ENCODE assay signal across 15 cellular contexts in the genomic region with DNA sequence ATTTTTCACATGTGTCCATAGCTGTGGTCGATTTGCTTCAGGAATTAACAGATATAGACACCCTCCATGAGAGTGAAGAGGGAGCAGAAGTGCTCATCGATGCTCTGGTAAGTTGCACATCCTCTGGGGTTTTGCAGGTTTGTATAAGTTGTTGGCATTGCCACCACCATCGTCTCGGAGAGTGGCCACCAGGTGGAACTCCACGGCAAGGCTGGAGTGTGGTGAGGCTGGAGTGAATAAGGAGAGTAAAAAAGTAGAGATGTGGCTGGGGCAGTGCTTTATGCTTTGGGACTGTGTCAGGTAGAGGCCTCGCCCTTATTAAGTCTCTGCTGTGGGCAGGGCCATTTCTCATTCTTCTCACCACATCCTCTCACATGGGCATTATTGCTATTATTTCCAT.
DNase-seq lines count a peak whose midpoint lies in the region; ATAC-seq and TF ChIP-seq lines count a peak whose summit lies in the region.
"Had no signal": no experiment of that assay in that cellular context is flagged by ENCODE, and none has a peak within 500 bp of the region (broad histone marks: within the 10 kb centered on the region; RNA-seq: fewer than 3 reads in every experiment).

No MANE protein-coding gene starts in this region.

- ATAC-seq in HG02973 (IDR thresholded peaks at IDR 0.05; ENCODE audit: unreplicated experiment) = no peak
- ATAC-seq in GM18907 (IDR thresholded peaks at IDR 0.05; ENCODE audit: unreplicated experiment) = no peak
- ATAC-seq: gastroesophageal sphincter, Panc1 had no signal

- H3K9me3 Mint-ChIP-seq in activated CD4-positive, alpha-beta memory T cell treated with anti-CD3 and anti-CD28 coated beads, Interleukin-2, amount 10 ng/mL, durations not matched to agents 7 days and 5 days = no peaks in the 10 kb centered on the region
- H3K9me3 Mint-ChIP-seq in activated CD4-positive, alpha-beta memory T cell treated with anti-CD3 and anti-CD28 coated beads for 36 hours = no peaks in the 10 kb centered on the region
- H3K9me3 Mint-ChIP-seq in neural progenitor cell = no peaks in the 10 kb centered on the region
- H3K9me3 Mint-ChIP-seq: T-helper 2 cell treated with Interferon-gamma antibody and Interleukin-4, amounts not matched to agents 5 μg/mL and 100 μg/mL, for 36 hours had no signal

- H3K36me3 Mint-ChIP-seq in activated CD4-positive, alpha-beta memory T cell treated with anti-CD3 and anti-CD28 coated beads, Interleukin-2, amount 10 ng/mL, durations not matched to agents 7 days and 5 days (ENCODE audit: low read depth) = peaks cover 9% of the 10 kb centered on the region
- peaks cover 31% of the 10 kb centered on the region for H3K36me3 Mint-ChIP-seq in activated CD4-positive, alpha-beta memory T cell treated with anti-CD3 and anti-CD28 coated beads for 36 hours
- H3K36me3 Mint-ChIP-seq in neural progenitor cell = peaks cover 1% of the 10 kb centered on the region

- no peak overlapping the region for H3K4me3 ChIP-seq in HEK293 (ENCODE audit: low read depth, low read length)
- no peak overlapping the region for H3K4me3 ChIP-seq in neural progenitor cell
- H3K4me3 ChIP-seq: gastroesophageal sphincter had no signal

- peak overlapping the region; percentile 4 for H3K27ac Mint-ChIP-seq in activated CD4-positive, alpha-beta memory T cell treated with anti-CD3 and anti-CD28 coated beads, Interleukin-2, amount 10 ng/mL, durations not matched to agents 7 days and 5 days
- H3K27ac Mint-ChIP-seq in activated CD4-positive, alpha-beta memory T cell treated with anti-CD3 and anti-CD28 coated beads for 36 hours = no peak overlapping the region
- H3K27ac Mint-ChIP-seq in neural progenitor cell = no peak overlapping the region
- H3K27ac Mint-ChIP-seq: T-helper 2 cell treated with Interferon-gamma antibody and Interleukin-4, amounts not matched to agents 5 μg/mL and 100 μg/mL, for 36 hours had no signal

- DNase-seq in activated CD4-positive, alpha-beta memory T cell treated with anti-CD3 and anti-CD28 coated beads, Interleukin-2, amount 10 ng/mL, durations not matched to agents 7 days and 5 days = no peak
- no peak for DNase-seq in activated CD4-positive, alpha-beta memory T cell treated with anti-CD3 and anti-CD28 coated beads for 36 hours
- DNase-seq in neural progenitor cell (ENCODE audit: low spot score) (no peak), amygdala (lab: John Stamatoyannopoulos, UW) (no peak)
- DNase-seq: activated CD8-positive, alpha-beta memory T cell treated with anti-CD3 and anti-CD28 coated beads for 24 hours; activated gamma-delta T cell treated with Interleukin-2 at 50 U/mL for 16 hours; DMS53; stimulated activated CD8-positive, alpha-beta memory T cell treated with anti-CD3 and anti-CD28 coated beads, Interleukin-4, amount 100 ng/mL, for 48 hours had no signal

- H3K9ac ChIP-seq in neural progenitor cell = no peak overlapping the region

- peaks cover 5% of the 10 kb centered on the region for H4K20me1 ChIP-seq in neural progenitor cell (ENCODE audit: low read depth)

- H3K4me1 Mint-ChIP-seq in activated CD4-positive, alpha-beta memory T cell treated with anti-CD3 and anti-CD28 coated beads, Interleukin-2, amount 10 ng/mL, durations not matched to agents 7 days and 5 days = peaks cover 7% of the 10 kb centered on the region
- no peaks in the 10 kb centered on the region for H3K4me1 Mint-ChIP-seq in activated CD4-positive, alpha-beta memory T cell treated with anti-CD3 and anti-CD28 coated beads for 36 hours (ENCODE audit: low read depth)
- peaks cover 18% of the 10 kb centered on the region for H3K4me1 Mint-ChIP-seq in neural progenitor cell

- H3K4me2 ChIP-seq in neural progenitor cell = no peak overlapping the region

- POLR2A ChIA-PET in activated CD4-positive, alpha-beta memory T cell treated with anti-CD3 and anti-CD28 coated beads, Interleukin-2, amount 10 ng/mL, durations not matched to agents 7 days and 5 days (lab: Charles Lee) = no interaction called here
- POLR2A ChIA-PET in activated CD4-positive, alpha-beta memory T cell treated with anti-CD3 and anti-CD28 coated beads for 36 hours (lab: Charles Lee) = no interaction called here
- POLR2A ChIA-PET in HEK293 (lab: Yijun Ruan, JAX) = no interaction called here

- H3K4me3 Mint-ChIP-seq in activated CD4-positive, alpha-beta memory T cell treated with anti-CD3 and anti-CD28 coated beads, Interleukin-2, amount 10 ng/mL, durations not matched to agents 7 days and 5 days = no peak overlapping the region
- H3K4me3 Mint-ChIP-seq in activated CD4-positive, alpha-beta memory T cell treated with anti-CD3 and anti-CD28 coated beads for 36 hours = no peak overlapping the region
- H3K4me3 Mint-ChIP-seq in neural progenitor cell = no peak overlapping the region
- H3K4me3 Mint-ChIP-seq: T-helper 2 cell treated with Interferon-gamma antibody and Interleukin-4, amounts not matched to agents 5 μg/mL and 100 μg/mL, for 36 hours had no signal

- no peak overlapping the region for H3K27ac ChIP-seq in HEK293 (ENCODE audit: extremely low read depth, low read depth, low read length)
- peak overlapping the region; percentile 86 for H3K27ac ChIP-seq in VCaP
- H3K27ac ChIP-seq in neural progenitor cell = no peak overlapping the region
- H3K27ac ChIP-seq: gastroesophageal sphincter had no signal

- H3F3A ChIP-seq in neural progenitor cell (ENCODE audit: low read depth) = peaks cover 24% of the 10 kb centered on the region

- no peaks in the 10 kb centered on the region for H3K27me3 Mint-ChIP-seq in activated CD4-positive, alpha-beta memory T cell treated with anti-CD3 and anti-CD28 coated beads, Interleukin-2, amount 10 ng/mL, durations not matched to agents 7 days and 5 days
- H3K27me3 Mint-ChIP-seq in activated CD4-positive, alpha-beta memory T cell treated with anti-CD3 and anti-CD28 coated beads for 36 hours = no peaks in the 10 kb centered on the region
- no peaks in the 10 kb centered on the region for H3K27me3 Mint-ChIP-seq in neural progenitor cell (ENCODE audit: insufficient read depth, low read depth)

- H3K9me3 ChIP-seq in HEK293 (ENCODE audit: control insufficient read depth, insufficient read depth, low read depth, low read length) (no peaks in the 10 kb centered on the region), neural progenitor cell (ENCODE audit: low read depth) (no peaks in the 10 kb centered on the region)
- H3K9me3 ChIP-seq: gastroesophageal sphincter had no signal

- TF ChIP-seq CTCF in HEK293 (tag by site-specific recombination; IDR thresholded peaks at IDR 0.05) (peak; percentile 19; the same call in 1 of the 2 replicates), VCaP (conservative IDR thresholded peaks at IDR 0.05) (peak; percentile 49), neural progenitor cell (IDR thresholded peaks at IDR 0.05) (peak; percentile 30)

- intact Hi-C loops in activated CD4-positive, alpha-beta memory T cell treated with anti-CD3 and anti-CD28 coated beads for 36 hours (cut with micrococcal nuclease) = no loop called here

- CTCF ChIA-PET in activated CD4-positive, alpha-beta memory T cell treated with anti-CD3 and anti-CD28 coated beads, Interleukin-2, amount 10 ng/mL, durations not matched to agents 7 days and 5 days (lab: Charles Lee) = interaction anchor here (1.0 to 1.1 kb wide), 2 partner anchors 9 to 24 kb away, joined by 3 read pairs; no protein-coding TSS in a partner anchor
- CTCF ChIA-PET in activated CD4-positive, alpha-beta memory T cell treated with anti-CD3 and anti-CD28 coated beads for 36 hours (lab: Charles Lee) = no interaction called here
- CTCF ChIA-PET in HEK293 (lab: Yijun Ruan, JAX) = interaction anchor here (1.0 to 1.5 kb wide), 3 partner anchors 16 to 236 kb away, joined by 4 read pairs; no protein-coding TSS in a partner anchor

- H3K4me1 ChIP-seq in HEK293 (ENCODE audit: control insufficient read depth, insufficient read depth, low read length) (peaks cover 3% of the 10 kb centered on the region; the same call in 1 of the 2 replicates), neural progenitor cell (peaks cover 27% of the 10 kb centered on the region)

- no peaks in the 10 kb centered on the region for H3K79me2 ChIP-seq in neural progenitor cell (ENCODE audit: low read depth)

- H3K36me3 ChIP-seq in HEK293 (ENCODE audit: control insufficient read depth in 2 of 2, insufficient read depth in 1 of 2, low read length in 2 of 2) (peaks cover 0 to 12% of the 10 kb centered on the region in 2 experiments; a peak in 1 of 3 replicates), neural progenitor cell (no peaks in the 10 kb centered on the region)

- no peak overlapping the region for H2AFZ ChIP-seq in neural progenitor cell (replicated peaks)

- H3K27me3 ChIP-seq in neural progenitor cell = no peaks in the 10 kb centered on the region
- H3K27me3 ChIP-seq: gastroesophageal sphincter had no signal

TF ChIP-seq in HEK293, 187 proteins besides CTCF, POLR2A, EP300 and RAD21:
- TF ChIP-seq ZFP3 (tag by site-specific recombination; IDR thresholded peaks at IDR 0.05; ENCODE audit: low read depth) (peak; percentile 65; the same call in 1 of the 2 replicates), ZNF843 (tag by site-specific recombination; IDR thresholded peaks at IDR 0.05) (no peak), ZBTB7A (tag by site-specific recombination; IDR thresholded peaks at IDR 0.05; ENCODE audit: low read depth) (no peak)
TF ChIP-seq in HEK293: peak in this region for 1.
